ENCODE assay signal across 8 cellular contexts in the genomic region with DNA sequence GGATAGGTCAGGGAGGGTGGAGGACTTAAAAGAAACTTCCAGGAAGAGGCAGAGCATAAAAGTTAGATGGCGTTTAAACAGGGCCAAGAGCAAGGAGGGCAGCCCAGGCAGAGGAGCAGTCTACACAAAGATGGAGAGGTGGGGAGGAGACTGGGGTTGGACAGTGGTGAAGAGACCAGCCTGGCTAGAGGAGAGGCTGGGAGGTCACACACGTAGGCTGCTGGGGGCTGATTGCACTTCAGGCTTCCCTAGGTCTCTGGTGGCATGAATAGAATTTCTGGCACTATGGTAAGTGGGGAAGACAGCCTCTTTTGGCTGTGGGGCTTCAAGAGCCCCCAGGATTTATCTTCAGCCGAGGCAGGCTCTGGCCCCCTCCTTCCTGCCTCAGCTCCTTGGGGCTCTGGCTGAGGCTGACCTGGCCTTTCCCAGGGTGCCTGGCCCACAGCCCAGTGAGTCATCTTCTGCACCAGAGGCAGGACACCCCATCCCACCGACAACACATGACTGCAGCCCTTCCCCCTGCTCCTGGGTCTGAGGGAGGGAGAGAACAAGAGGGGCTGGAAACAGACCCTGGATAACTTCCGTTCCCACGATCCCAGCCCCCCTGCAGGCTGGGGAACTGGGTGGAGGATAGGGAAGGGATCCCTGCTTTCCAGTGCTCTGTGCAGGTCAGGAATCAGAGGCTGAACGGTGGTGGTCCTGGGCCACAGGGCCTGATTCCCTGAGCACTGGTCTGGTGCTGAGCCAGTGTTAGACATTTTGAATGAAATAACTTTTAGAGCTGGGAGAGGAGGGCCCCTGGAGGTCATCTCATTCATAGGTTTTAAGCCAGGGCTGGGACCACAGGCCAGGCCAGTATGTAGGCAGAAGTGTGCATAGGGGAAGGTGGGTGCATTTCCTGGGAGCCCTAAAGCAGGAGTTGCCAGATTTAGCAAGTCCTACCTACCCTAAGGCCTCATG. TPM values are rescaled to one million over a fixed set of nuclear protein-coding genes. Genes with fewer than 3 reads are reported as not detected.
A peak's percentile ranks its signal among the peaks of the same experiment; 100 is the strongest.
DNase-seq lines count a peak whose midpoint lies in the region; ATAC-seq and TF ChIP-seq lines count a peak whose summit lies in the region.

No MANE protein-coding gene starts in this region.

- H3K9me3 ChIP-seq in SK-N-SH (no peaks in the 10 kb centered on the region), sigmoid colon (no peaks in the 10 kb centered on the region)

- no peak overlapping the region for H2AFZ ChIP-seq in SK-N-SH (ENCODE audit: low read depth)

- peak overlapping the region; percentile 1 to 7; a peak in 2 of 4 replicates for H3K4me3 ChIP-seq in SK-N-SH (ENCODE audit: low read depth in 2 of 2, low read length in 1 of 2)
- peak overlapping the region in 1 of 4 donors; percentile 4 for H3K4me3 ChIP-seq in sigmoid colon

- peak; percentile 45; the same call in 1 of the 2 replicates for TF ChIP-seq RAD21 in SK-N-SH (IDR thresholded peaks at IDR 0.05; ENCODE audit: low read length)

- peak in 1 of 2 experiments; percentile 17; a peak in 2 of 4 replicates for TF ChIP-seq EP300 in SK-N-SH (IDR thresholded peaks at IDR 0.05; ENCODE audit: borderline replicate concordance in 1 of 2, low read depth in 1 of 2, low read length in 1 of 2)
- peak in 1 of 4 donors; percentile 68 for TF ChIP-seq EP300 in sigmoid colon (IDR thresholded peaks at IDR 0.05)

- no peak for TF ChIP-seq POLR2A in sigmoid colon (IDR thresholded peaks at IDR 0.05)

- WGBS in SK-N-SH (ENCODE audit: low lambda C conversion rate), result 8% methylated on average over 6 of the region's 7 CpGs
- WGBS in sigmoid colon, 2 donors, result 58 to 64% methylated on average over 7 of the region's 7 CpGs

- H3K79me2 ChIP-seq in SK-N-SH (ENCODE audit: insufficient read depth), result peaks cover 97% of the 10 kb centered on the region

- peaks cover 40% of the 10 kb centered on the region for H4K20me1 ChIP-seq in SK-N-SH (ENCODE audit: insufficient read depth)

- H3K27me3 ChIP-seq in SK-N-SH (ENCODE audit: insufficient read depth) (no peaks in the 10 kb centered on the region), sigmoid colon (no peaks in the 10 kb centered on the region)

- ATAC-seq in Right ventricle myocardium inferior (peak; percentile 74), GM21737 (IDR thresholded peaks at IDR 0.05; ENCODE audit: unreplicated experiment) (no peak)

- peak overlapping the region; percentile 80 for H3K4me2 ChIP-seq in SK-N-SH

- POLR2A ChIA-PET in GM10248 (lab: Yijun Ruan, JAX) (interaction anchor here (1.0 to 1.2 kb wide), 2 partner anchors 21 to 27 kb away, joined by 3 to 11 read pairs; no protein-coding TSS in a partner anchor), SK-N-SH (lab: Yijun Ruan, JAX) (interaction anchor here (0.7 to 1.5 kb wide), 3 partner anchors 20 to 59 kb away, joined by 3 to 19 read pairs (median 3); partner anchors contain the start of gene ARHGEF17)

- DNase-seq in GM10248 (ENCODE audit: extremely low spot score), result peak; percentile 67
- DNase-seq in SK-N-SH, result peak; percentile 83
- DNase-seq in Right ventricle myocardium inferior (ENCODE audit: missing footprints), result peak; percentile 90
- peak; percentile 97 for DNase-seq in sigmoid colon
- DNase-seq in UCSD-AML1 (lab: John Stamatoyannopoulos, UW; ENCODE audit: unreplicated experiment), result no peak
- no peak for DNase-seq in activated effector memory CD4-positive, alpha-beta T cell treated with Interleukin-2 at 50 U/mL for 16 hours
- no peak for DNase-seq in SW480 (ENCODE audit: low spot score)

- peaks cover 2 to 12% of the 10 kb centered on the region in 2 experiments for H3K36me3 ChIP-seq in SK-N-SH (replicated peaks in 1 of 2; ENCODE audit: control insufficient read depth in 1 of 2, insufficient read depth in 2 of 2, low read length in 1 of 2)
- H3K36me3 ChIP-seq in sigmoid colon, result no peaks in the 10 kb centered on the region

- H3K9ac ChIP-seq in SK-N-SH, result peak overlapping the region; percentile 65; the same call in 1 of the 2 replicates

- intact Hi-C loops in Right ventricle myocardium inferior (cut with DNase I), result loop anchor here (1.0 kb wide), 1 partner anchor 27 kb away; no protein-coding TSS in a partner anchor
- intact Hi-C loops in sigmoid colon (cut with DNase I), result loop anchor here (1.0 to 10.0 kb wide), 2 partner anchors 27 to 700 kb away; no protein-coding TSS in a partner anchor

- TF ChIP-seq CTCF in GM10248 (IDR thresholded peaks at IDR 0.05; ENCODE audit: control extremely low read depth, extremely low read depth, low read depth, missing control alignments) (peak; percentile 34), SK-N-SH (IDR thresholded peaks at IDR 0.05) (no peak), sigmoid colon (IDR thresholded peaks at IDR 0.05) (no peak)

- H3K27ac ChIP-seq in SK-N-SH (ENCODE audit: low read depth in 2 of 2, low read length in 1 of 2) (peak overlapping the region; percentile 97 to 98), sigmoid colon (peak overlapping the region; percentile 77 to 90 (median 81))

- CTCF ChIA-PET in GM10248 (lab: Yijun Ruan, JAX) (interaction anchor here (0.8 to 10.6 kb wide), 35 partner anchors 10 to 609 kb away, joined by 3 to 605 read pairs (median 6); partner anchors contain the start of genes ARHGEF17 and STARD10), SK-N-SH (lab: Yijun Ruan, JAX) (interaction anchor here (0.7 to 10.6 kb wide), 39 partner anchors 10 to 567 kb away, joined by 3 to 395 read pairs (median 6); partner anchors contain the start of genes ARHGEF17 and RELT)

- peaks cover 44% of the 10 kb centered on the region for H3F3A ChIP-seq in SK-N-SH (replicated peaks; ENCODE audit: insufficient read depth)

- H3K9me2 ChIP-seq in SK-N-SH, result no peaks in the 10 kb centered on the region

- H3K4me1 ChIP-seq in SK-N-SH (ENCODE audit: control insufficient read depth in 1 of 2, insufficient read depth in 2 of 2, low read depth in 1 of 2, low read length in 1 of 2) (peaks cover 54 to 55% of the 10 kb centered on the region in 2 experiments), sigmoid colon (peaks cover 0 to 98% (median 82%) of the 10 kb centered on the region in 4 donors)

TF ChIP-seq in SK-N-SH, 30 proteins besides CTCF, POLR2A, EP300 and RAD21 (continues in another document):
- peak; percentile 72; the same call in 1 of the 2 replicates for TF ChIP-seq USF1 (IDR thresholded peaks at IDR 0.05; ENCODE audit: borderline replicate concordance, low read depth)
- TF ChIP-seq RFX5 (IDR thresholded peaks at IDR 0.05; ENCODE audit: low read length), result no peak; the same call in 1 of the 2 replicates
- no peak for TF ChIP-seq ELF1 (IDR thresholded peaks at IDR 0.05)
- peak; percentile 52; the same call in 1 of the 2 replicates for TF ChIP-seq POLR2AphosphoS5 (IDR thresholded peaks at IDR 0.05; ENCODE audit: low read depth, low read length)
- no peak for TF ChIP-seq TEAD4 (IDR thresholded peaks at IDR 0.05; ENCODE audit: borderline replicate concordance, insufficient read depth)
- TF ChIP-seq SIN3A (IDR thresholded peaks at IDR 0.05; ENCODE audit: borderline replicate concordance, low read depth, low read length), result no peak
- TF ChIP-seq TCF12 (IDR thresholded peaks at IDR 0.05), result peak; percentile 78
- TF ChIP-seq NFIC (IDR thresholded peaks at IDR 0.05; ENCODE audit: borderline replicate concordance), result peak; percentile 96
- TF ChIP-seq RXRA (IDR thresholded peaks at IDR 0.05; ENCODE audit: borderline replicate concordance, low read depth), result peak; percentile 85; the same call in 1 of the 2 replicates
- peak; percentile 53; the same call in 1 of the 2 replicates for TF ChIP-seq MXI1 (IDR thresholded peaks at IDR 0.05; ENCODE audit: low read depth, low read length)
- TF ChIP-seq USF2 (IDR thresholded peaks at IDR 0.05; ENCODE audit: borderline replicate concordance, low read depth, low read length), result no peak
- TF ChIP-seq IRF3 (IDR thresholded peaks at IDR 0.05; ENCODE audit: low read depth, low read length), result no peak
- no peak for TF ChIP-seq FOXJ3 (CRISPR knock-in tag; IDR thresholded peaks at IDR 0.05)

RNA-seq across cellular contexts. Expression of gene ARHGEF17, which starts 26.4 kb away (rescaled TPM):
- polyA plus RNA-seq in SK-N-SH (2012; rRNA removed), result 45.9 and 48.4 TPM in 2 replicates
- 8.0 and 13.3 TPM in 2 replicates for polyA plus RNA-seq in SK-N-SH (2012; cell fraction: cytosol; rRNA removed)
- 273 and 324 TPM in 2 replicates for polyA plus RNA-seq in SK-N-SH (2012; cell fraction: nucleus; rRNA removed)
- total RNA-seq in Right ventricle myocardium inferior, result 57.1 TPM
- 100 to 1,000 TPM in 1 of 4 donors, 10 to 100 TPM in 3; 38.2 to 104 (median 66.9) TPM for total RNA-seq in sigmoid colon
- polyA plus RNA-seq in sigmoid colon, result 10 to 100 TPM in 1 of 3 donors, 1 to 10 TPM in 2; 1.8 to 15.9 (median 2.4) TPM

RNA-seq across cellular contexts. Expression of gene RELT, which starts 41.7 kb away (rescaled TPM):
- polyA plus RNA-seq in SK-N-SH (2012; rRNA removed), result 4.3 and 5.5 TPM in 2 replicates
- 1.9 and 2.5 TPM in 2 replicates for polyA plus RNA-seq in SK-N-SH (2012; cell fraction: cytosol; rRNA removed)
- 12.2 and 12.5 TPM in 2 replicates for polyA plus RNA-seq in SK-N-SH (2012; cell fraction: nucleus; rRNA removed)
- 2.3 TPM for total RNA-seq in Right ventricle myocardium inferior
- 1 to 10 TPM in 2 of 4 donors, under 1 TPM in 2; 0.28 to 1.8 (median 0.95) TPM for total RNA-seq in sigmoid colon
- polyA plus RNA-seq in sigmoid colon, result 1 to 10 TPM in 2 of 3 donors, under 1 TPM in 1; 0.92 to 9.3 (median 1.2) TPM

Comparison
In these comparisons a context has a peak if more than half of its experiments do, and no peak if none do; other contexts are left out.
1. DNase-seq: peak in GM10248 (single experiment), SK-N-SH (single experiment), Right ventricle myocardium inferior (single experiment) and sigmoid colon (single experiment); none in UCSD-AML1 (single experiment), activated effector memory CD4-positive, alpha-beta T cell treated with Interleukin-2 at 50 U/mL for 16 hours (single experiment) and SW480 (single experiment).